1 cellular context compared by ENCODE assay signal in genomic region chr11:68938088-68938487, GRCh38.
TF ChIP-seq lines count a peak whose summit lies in the region.

No MANE protein-coding gene starts in this region.

TF ChIP-seq in WTC11, 78 proteins besides CTCF, POLR2A, EP300 and RAD21 (continued from another document):
- TF ChIP-seq AFF4 (CRISPR knock-in tag; IDR thresholded peaks at IDR 0.05; ENCODE audit: borderline replicate concordance) (no peak), SOX15 (CRISPR knock-in tag; IDR thresholded peaks at IDR 0.05) (no peak), GABPB1 (CRISPR knock-in tag; IDR thresholded peaks at IDR 0.05) (no peak), NR3C1 (CRISPR knock-in tag; conservative IDR thresholded peaks at IDR 0.05; ENCODE audit: low read depth) (no peak), OVOL2 (CRISPR knock-in tag; IDR thresholded peaks at IDR 0.05; ENCODE audit: borderline replicate concordance) (no peak), GTF2I (CRISPR knock-in tag; conservative IDR thresholded peaks at IDR 0.05) (no peak)
